Comparison of ENCODE assay signal across 8 cellular contexts in genomic region chr2:200308421-200309295, GRCh38. TPM values are rescaled to one million over a fixed set of nuclear protein-coding genes. Genes with fewer than 3 reads are reported as not detected.
DNase-seq lines count a peak whose midpoint lies in the region; ATAC-seq and TF ChIP-seq lines count a peak whose summit lies in the region.

No MANE protein-coding gene starts in this region.

- H3K27me3 Mint-ChIP-seq in activated T-cell treated with anti-CD3 and anti-CD28 coated beads, Interleukin-2, amount 50 U/mL, for 24 hours, result peaks cover 30% of the 10 kb centered on the region
- no peaks in the 10 kb centered on the region; the same call in 1 of the 2 replicates for H3K27me3 Mint-ChIP-seq in WTC11 (ENCODE audit: low read depth)
- H3K27me3 Mint-ChIP-seq in type B pancreatic cell, result no peaks in the 10 kb centered on the region

- H3K4me1 Mint-ChIP-seq in activated T-cell treated with anti-CD3 and anti-CD28 coated beads, Interleukin-2, amount 50 U/mL, for 24 hours (ENCODE audit: low read depth), result peaks cover 17% of the 10 kb centered on the region
- H3K4me1 Mint-ChIP-seq in WTC11 (peaks cover 72% of the 10 kb centered on the region), type B pancreatic cell (ENCODE audit: unreplicated experiment) (peaks cover 39% of the 10 kb centered on the region)

- POLR2A ChIA-PET in WTC11 (lab: Charles Lee), result interaction anchor here (0.7 to 1.2 kb wide), 2 partner anchors 51 to 108 kb away, joined by 3 to 4 read pairs; no protein-coding TSS in a partner anchor

- H3K27ac ChIP-seq in iPS-20b (ENCODE audit: low read length) (no peak overlapping the region), Karpas-422 (ENCODE audit: low read length) (no peak overlapping the region)

- H2AFZ ChIP-seq in Karpas-422 (ENCODE audit: low read length), result no peak overlapping the region

- H3K9ac ChIP-seq in iPS-20b (ENCODE audit: low read depth, low read length), result peak overlapping the region; percentile 76; the same call in 1 of the 2 replicates
- H3K9ac ChIP-seq in Karpas-422 (ENCODE audit: low read length), result no peak overlapping the region

- peaks cover 48% of the 10 kb centered on the region for H3K4me1 ChIP-seq in iPS-20b (ENCODE audit: insufficient read depth, low read length)
- no peaks in the 10 kb centered on the region for H3K4me1 ChIP-seq in Karpas-422 (ENCODE audit: low read length)

- TF ChIP-seq POLR2A in lower leg skin (IDR thresholded peaks at IDR 0.05), result no peak

- H3K27me3 ChIP-seq in iPS-20b (ENCODE audit: insufficient read depth, low read length) (no peaks in the 10 kb centered on the region), Karpas-422 (ENCODE audit: low read length) (no peaks in the 10 kb centered on the region)

- CTCF ChIA-PET in WTC11 (lab: Charles Lee), result interaction anchor here (0.5 to 1.0 kb wide), 2 partner anchors 254 to 840 kb away, joined by 3 to 4 read pairs; no protein-coding TSS in a partner anchor

- no peak for DNase-seq in activated T-cell treated with anti-CD3 and anti-CD28 coated beads, Interleukin-2, amount 50 U/mL, for 24 hours
- DNase-seq in activated T-cell treated with anti-CD3 and anti-CD28 coated beads, Interleukin-2, amount 50 U/mL, for 1 hour, result no peak
- DNase-seq in WTC11 (ENCODE audit: low spot score) (no peak), type B pancreatic cell (ENCODE audit: extremely low spot score, unreplicated experiment) (no peak), lower leg skin (ENCODE audit: low spot score in 2 of 2) (no peak), Karpas-422 (no peak), NOMO-1 treated with DMSO at 0.1 percent for 48 hours (lab: John Stamatoyannopoulos, UW; ENCODE audit: unreplicated experiment) (no peak)

- no peaks in the 10 kb centered on the region for H4K20me1 ChIP-seq in Karpas-422 (ENCODE audit: insufficient read depth, low read depth, low read length)

- peak overlapping the region; percentile 77 for H3K4me3 Mint-ChIP-seq in activated T-cell treated with anti-CD3 and anti-CD28 coated beads, Interleukin-2, amount 50 U/mL, for 24 hours
- H3K4me3 Mint-ChIP-seq in WTC11 (peak overlapping the region; percentile 76), type B pancreatic cell (peak overlapping the region; percentile 90)

- no peak for ATAC-seq in WTC11

- H3K9me3 Mint-ChIP-seq in activated T-cell treated with anti-CD3 and anti-CD28 coated beads, Interleukin-2, amount 50 U/mL, for 24 hours, result no peaks in the 10 kb centered on the region
- H3K9me3 Mint-ChIP-seq in WTC11, result no peaks in the 10 kb centered on the region
- H3K9me3 Mint-ChIP-seq in type B pancreatic cell, result peaks cover 6% of the 10 kb centered on the region

- H3K9me3 ChIP-seq in iPS-20b (ENCODE audit: insufficient read depth, low read depth, low read length) (no peaks in the 10 kb centered on the region), Karpas-422 (ENCODE audit: low read length) (no peaks in the 10 kb centered on the region)

- H3K36me3 Mint-ChIP-seq in activated T-cell treated with anti-CD3 and anti-CD28 coated beads, Interleukin-2, amount 50 U/mL, for 24 hours (ENCODE audit: low read depth), result peaks cover 3% of the 10 kb centered on the region
- H3K36me3 Mint-ChIP-seq in WTC11, result no peaks in the 10 kb centered on the region; the same call in 1 of the 2 replicates
- H3K36me3 Mint-ChIP-seq in type B pancreatic cell, result peaks cover 8% of the 10 kb centered on the region

- no peak overlapping the region for H3K27ac Mint-ChIP-seq in activated T-cell treated with anti-CD3 and anti-CD28 coated beads, Interleukin-2, amount 50 U/mL, for 24 hours
- peak overlapping the region; percentile 92 for H3K27ac Mint-ChIP-seq in WTC11
- H3K27ac Mint-ChIP-seq in type B pancreatic cell, result peak overlapping the region; percentile 90

- H3K36me3 ChIP-seq in iPS-20b (ENCODE audit: insufficient read depth, low read depth, low read length), result no peaks in the 10 kb centered on the region
- no peaks in the 10 kb centered on the region for H3K36me3 ChIP-seq in Karpas-422 (ENCODE audit: insufficient read depth, low read length)

- H3K4me3 ChIP-seq in iPS-20b (ENCODE audit: low read length) (peak overlapping the region; percentile 88), lower leg skin (ENCODE audit: low read depth, poor library complexity, severe bottlenecking) (no peak overlapping the region), Karpas-422 (ENCODE audit: low read length) (no peak overlapping the region)

- intact Hi-C loops in lower leg skin (cut with DNase I; ENCODE audit: low total_unique reads), result no loop called here

- no peaks in the 10 kb centered on the region for H3K79me2 ChIP-seq in Karpas-422 (ENCODE audit: low read length)

- TF ChIP-seq CTCF in WTC11 (IDR thresholded peaks at IDR 0.05) (no peak), type B pancreatic cell (conservative IDR thresholded peaks at IDR 0.05) (no peak), lower leg skin (IDR thresholded peaks at IDR 0.05) (no peak)

- H3K4me2 ChIP-seq in Karpas-422 (ENCODE audit: low read depth, low read length, poor library complexity, severe bottlenecking), result no peak overlapping the region

- WGBS in lower leg skin, 2 donors, result 49 to 59% methylated on average over 5 of the region's 5 CpGs

- H3K9me2 ChIP-seq in Karpas-422 (replicated peaks; ENCODE audit: insufficient read depth, low read length), result no peaks in the 10 kb centered on the region

TF ChIP-seq in WTC11, 78 proteins besides CTCF, POLR2A, EP300 and RAD21 (continues in another document):
- TF ChIP-seq TCF7 (CRISPR knock-in tag; IDR thresholded peaks at IDR 0.05; ENCODE audit: low read depth) (no peak), ATF2 (CRISPR knock-in tag; IDR thresholded peaks at IDR 0.05; ENCODE audit: borderline replicate concordance, low read depth) (no peak), NR3C1 (CRISPR knock-in tag; conservative IDR thresholded peaks at IDR 0.05; ENCODE audit: low read depth) (no peak), FOXP1 (CRISPR knock-in tag; IDR thresholded peaks at IDR 0.05; ENCODE audit: borderline replicate concordance) (no peak), ZNF317 (CRISPR knock-in tag; IDR thresholded peaks at IDR 0.05; ENCODE audit: borderline replicate concordance, low read depth) (no peak), E2F1 (CRISPR knock-in tag; IDR thresholded peaks at IDR 0.05) (no peak), ZNF281 (CRISPR knock-in tag; IDR thresholded peaks at IDR 0.05) (no peak), CREM (CRISPR knock-in tag; IDR thresholded peaks at IDR 0.05) (no peak)

RNA-seq across cellular contexts. Expression of gene SPATS2L, which starts 2.2 kb away (rescaled TPM):
- total RNA-seq in WTC11 (2021) (103 to 112 TPM (median 111 TPM) in 3 replicates), type B pancreatic cell (ENCODE audit: low replicate concordance) (97.8 and 114 TPM in 2 replicates), lower leg skin (10 to 100 TPM; 60.7 to 81.3 (median 61.3) TPM)
- not detected in 2 replicates for total RNA-seq in Karpas-422 (2014; rRNA removed; shearing (Covaris generic); ENCODE audit: low replicate concordance)

Comparison
In these comparisons a context has a peak if more than half of its experiments do, and no peak if none do; other contexts are left out.
1. RNA of gene SPATS2L, which starts 2.2 kb away (total RNA-seq): 103 to 112 TPM in WTC11, 97.8 to 114 TPM in type B pancreatic cell and 60.7 to 81.3 TPM in lower leg skin; not detected in Karpas-422; every median in the first group is over 10 times any median in the second.
2. Peak in every context shown above with its lines, with median percentiles within 50 percentile points of each other: H3K4me3 Mint-ChIP-seq.